17 cellular contexts compared by ENCODE assay signal in genomic region chr11:80349986-80350385, GRCh38.
DNase-seq lines count a peak whose midpoint lies in the region; ATAC-seq, FAIRE-seq and TF ChIP-seq lines count a peak whose summit lies in the region.
"Had no signal": no experiment of that assay in that cellular context is flagged by ENCODE, and none has a peak within 500 bp of the region (broad histone marks: within the 10 kb centered on the region; RNA-seq: fewer than 3 reads in every experiment).

No MANE protein-coding gene starts in this region.

- no peak overlapping the region for H3K4me3 ChIP-seq in hepatocyte
- no peak overlapping the region for H3K4me3 ChIP-seq in small intestine (ENCODE audit: low read depth in 1 of 2, low read length in 2 of 2)
- H3K4me3 ChIP-seq: BLaER1, GM23248, HAP-1 had no signal

- no peak overlapping the region for H2AFZ ChIP-seq in hepatocyte
- H2AFZ ChIP-seq: GM23248 had no signal

- no peak for FAIRE-seq in small intestine (lab: Jason Lieb, UNC)
- FAIRE-seq: GM19239 had no signal

- DNase-seq in hepatocyte (ENCODE audit: low spot score), result peak; percentile 20
- peak; percentile 85 for DNase-seq in small intestine
- no peak for DNase-seq in islet precursor cell
- no peak for DNase-seq in activated CD4-positive, alpha-beta T cell treated with anti-CD3 and anti-CD28 coated beads, Interleukin-2, amount 50 U/mL, for 1 hour
- no peak for DNase-seq in activated naive CD4-positive, alpha-beta T cell (lab: John Stamatoyannopoulos, UW)
- DNase-seq: 8988T; Calu3; CD4-positive, alpha-beta memory T cell; DMS79 treated with DMSO at 0.1 percent for 48 hours; GF-D8; GM23248 had no signal

- no peaks in the 10 kb centered on the region for H3K79me2 ChIP-seq in hepatocyte

- ATAC-seq in GM18868 (IDR thresholded peaks at IDR 0.05; ENCODE audit: unreplicated experiment) (peak; percentile 11), GM18861 (IDR thresholded peaks at IDR 0.05; ENCODE audit: unreplicated experiment) (no peak)

- no peaks in the 10 kb centered on the region for H4K20me1 ChIP-seq in hepatocyte (ENCODE audit: insufficient read depth, poor library complexity, severe bottlenecking)
- H4K20me1 ChIP-seq: BLaER1 had no signal

- peak overlapping the region; percentile 54 for H3K27ac ChIP-seq in VCaP
- H3K27ac ChIP-seq in hepatocyte, result peak overlapping the region; percentile 66
- no peak overlapping the region for H3K27ac ChIP-seq in small intestine (ENCODE audit: low read depth in 1 of 2, low read length in 1 of 2)
- H3K27ac ChIP-seq: BLaER1, GM23248 had no signal

- H3K4me2 ChIP-seq in hepatocyte, result no peak overlapping the region
- H3K4me2 ChIP-seq: BLaER1 had no signal

- H3K9me3 ChIP-seq in hepatocyte (ENCODE audit: low read depth) (no peaks in the 10 kb centered on the region), small intestine (ENCODE audit: control insufficient read depth, low read depth) (no peaks in the 10 kb centered on the region)
- H3K9me3 ChIP-seq: BLaER1, HAP-1 had no signal

- TF ChIP-seq CTCF in VCaP (conservative IDR thresholded peaks at IDR 0.05) (no peak), hepatocyte (IDR thresholded peaks at IDR 0.05; ENCODE audit: poor library complexity) (no peak)

- H3K36me3 ChIP-seq in hepatocyte (replicated peaks; ENCODE audit: insufficient read depth, low read depth) (no peaks in the 10 kb centered on the region), small intestine (ENCODE audit: control insufficient read depth in 2 of 2, insufficient read depth in 2 of 2, low read length in 2 of 2) (no peaks in the 10 kb centered on the region)
- H3K36me3 ChIP-seq: BLaER1, HAP-1 had no signal

- H3K27me3 ChIP-seq in hepatocyte (no peaks in the 10 kb centered on the region), small intestine (ENCODE audit: control insufficient read depth in 2 of 2, insufficient read depth in 2 of 2, low read length in 2 of 2) (no peaks in the 10 kb centered on the region)
- H3K27me3 ChIP-seq: BLaER1 had no signal

- no peaks in the 10 kb centered on the region for H3K9me2 ChIP-seq in hepatocyte (replicated peaks; ENCODE audit: insufficient read depth)

- H3K4me1 ChIP-seq in hepatocyte (ENCODE audit: insufficient read depth) (peaks cover 6% of the 10 kb centered on the region), small intestine (ENCODE audit: control insufficient read depth in 2 of 2, insufficient read depth in 1 of 2, low read depth in 1 of 2, low read length in 1 of 2) (peaks cover 0 to 2% of the 10 kb centered on the region in 2 donors)
- H3K4me1 ChIP-seq: BLaER1, HAP-1 had no signal

Comparison
In these comparisons a context has a peak if more than half of its experiments do, and no peak if none do; other contexts are left out.
1. H3K27ac ChIP-seq: peak in VCaP (single experiment) and hepatocyte (single experiment); none in small intestine (0 of 2).
2. DNase-seq: peak in hepatocyte (single experiment) and small intestine (single experiment); none in islet precursor cell (single experiment), activated CD4-positive, alpha-beta T cell treated with anti-CD3 and anti-CD28 coated beads, Interleukin-2, amount 50 U/mL, for 1 hour (single experiment) and activated naive CD4-positive, alpha-beta T cell (0 of 4).